ENCODE assay signal across 1 cellular context in the genomic region with DNA sequence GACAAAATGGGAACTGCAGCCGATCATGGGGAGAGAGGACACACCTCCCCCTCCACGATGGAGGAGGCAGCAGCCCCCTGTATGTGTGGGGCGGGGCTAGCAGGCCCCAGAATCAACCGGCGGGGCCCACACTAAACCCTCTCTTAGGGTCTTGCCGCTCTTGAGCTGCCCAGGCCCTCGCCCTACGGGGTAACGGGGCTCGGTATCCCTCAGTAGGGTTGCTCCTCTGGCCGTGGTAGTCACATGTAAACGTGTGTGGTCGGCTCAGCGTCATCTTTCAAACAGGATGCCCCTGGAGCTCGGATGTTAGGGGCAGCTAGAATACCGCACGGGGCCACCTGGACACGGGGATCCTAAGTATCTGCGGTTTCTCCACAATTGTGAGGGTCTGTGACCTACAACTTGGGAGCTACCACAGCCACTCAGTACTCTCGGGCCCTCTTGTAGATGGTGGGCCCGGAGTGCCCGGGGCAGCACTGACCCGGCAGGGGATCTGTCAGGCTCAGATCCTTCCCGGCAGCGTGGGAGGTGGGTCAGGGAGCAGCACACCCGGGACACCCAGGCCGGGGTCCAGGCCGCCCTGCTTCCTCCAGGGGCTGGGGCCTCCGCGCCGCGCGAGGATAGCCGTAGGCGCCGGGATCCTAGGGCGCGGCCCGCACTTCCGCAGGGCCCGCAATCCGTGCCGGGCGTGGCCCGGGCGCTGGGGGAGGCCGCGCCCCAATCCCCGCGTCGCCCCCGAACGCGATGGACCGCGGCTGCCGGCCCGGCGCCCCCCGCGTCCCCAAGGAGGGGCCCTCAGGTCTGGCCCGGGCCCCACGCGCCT.
TF ChIP-seq lines count a peak whose summit lies in the region.

No MANE protein-coding gene starts in this region.

TF ChIP-seq in neural cell, 6 proteins besides CTCF, POLR2A, EP300 and RAD21 (continued from another document):
- TF ChIP-seq, protein P1, sequence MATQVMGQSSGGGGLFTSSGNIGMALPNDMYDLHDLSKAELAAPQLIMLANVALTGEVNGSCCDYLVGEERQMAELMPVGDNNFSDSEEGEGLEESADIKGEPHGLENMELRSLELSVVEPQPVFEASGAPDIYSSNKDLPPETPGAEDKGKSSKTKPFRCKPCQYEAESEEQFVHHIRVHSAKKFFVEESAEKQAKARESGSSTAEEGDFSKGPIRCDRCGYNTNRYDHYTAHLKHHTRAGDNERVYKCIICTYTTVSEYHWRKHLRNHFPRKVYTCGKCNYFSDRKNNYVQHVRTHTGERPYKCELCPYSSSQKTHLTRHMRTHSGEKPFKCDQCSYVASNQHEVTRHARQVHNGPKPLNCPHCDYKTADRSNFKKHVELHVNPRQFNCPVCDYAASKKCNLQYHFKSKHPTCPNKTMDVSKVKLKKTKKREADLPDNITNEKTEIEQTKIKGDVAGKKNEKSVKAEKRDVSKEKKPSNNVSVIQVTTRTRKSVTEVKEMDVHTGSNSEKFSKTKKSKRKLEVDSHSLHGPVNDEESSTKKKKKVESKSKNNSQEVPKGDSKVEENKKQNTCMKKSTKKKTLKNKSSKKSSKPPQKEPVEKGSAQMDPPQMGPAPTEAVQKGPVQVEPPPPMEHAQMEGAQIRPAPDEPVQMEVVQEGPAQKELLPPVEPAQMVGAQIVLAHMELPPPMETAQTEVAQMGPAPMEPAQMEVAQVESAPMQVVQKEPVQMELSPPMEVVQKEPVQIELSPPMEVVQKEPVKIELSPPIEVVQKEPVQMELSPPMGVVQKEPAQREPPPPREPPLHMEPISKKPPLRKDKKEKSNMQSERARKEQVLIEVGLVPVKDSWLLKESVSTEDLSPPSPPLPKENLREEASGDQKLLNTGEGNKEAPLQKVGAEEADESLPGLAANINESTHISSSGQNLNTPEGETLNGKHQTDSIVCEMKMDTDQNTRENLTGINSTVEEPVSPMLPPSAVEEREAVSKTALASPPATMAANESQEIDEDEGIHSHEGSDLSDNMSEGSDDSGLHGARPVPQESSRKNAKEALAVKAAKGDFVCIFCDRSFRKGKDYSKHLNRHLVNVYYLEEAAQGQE (IDR thresholded peaks at IDR 0.05; ENCODE audit: borderline replicate concordance): no peak
TF ChIP-seq in neural cell: peak in this region for 0.
